Comparison of ENCODE assay signal across 13 cellular contexts in genomic region chr17:56785396-56785795, GRCh38. TPM values are rescaled to one million over a fixed set of nuclear protein-coding genes. Genes with fewer than 3 reads are reported as not detected.
DNase-seq lines count a peak whose midpoint lies in the region; ATAC-seq and TF ChIP-seq lines count a peak whose summit lies in the region.
"Had no signal": no experiment of that assay in that cellular context is flagged by ENCODE, and none has a peak within 500 bp of the region (broad histone marks: within the 10 kb centered on the region; RNA-seq: fewer than 3 reads in every experiment).

No MANE protein-coding gene starts in this region.

- H2AFZ ChIP-seq in GM23248 = no peak overlapping the region

- H3K9me3 ChIP-seq in GM23248 (ENCODE audit: low read depth) (no peaks in the 10 kb centered on the region), Caco-2 (no peaks in the 10 kb centered on the region)

- no peaks in the 10 kb centered on the region for H4K20me1 ChIP-seq in GM23248 (ENCODE audit: insufficient read depth)

- peaks cover 25% of the 10 kb centered on the region for H3K4me1 Mint-ChIP-seq in T-helper 1 cell treated with Interleukin-12 subunit alpha and Interleukin-12 subunit beta and Interleukin-4 antibody, amounts not matched to agents 30 μg/mL and 1 μg/mL, for 36 hours (ENCODE audit: low read depth)
- peaks cover 3% of the 10 kb centered on the region for H3K4me1 Mint-ChIP-seq in Caco-2 (ENCODE audit: low read depth, unreplicated experiment)

- H3K9me2 ChIP-seq in GM23248 (ENCODE audit: insufficient read depth) = no peaks in the 10 kb centered on the region

- H3K36me3 ChIP-seq in BJ (ENCODE audit: control insufficient read depth, insufficient read depth, low read length) = no peaks in the 10 kb centered on the region
- H3K36me3 ChIP-seq in GM23248 (ENCODE audit: low read depth) = no peaks in the 10 kb centered on the region
- no peaks in the 10 kb centered on the region for H3K36me3 ChIP-seq in Caco-2 (ENCODE audit: control insufficient read depth, insufficient read depth, low read length)

- H3K27ac ChIP-seq in GM23248 = no peak overlapping the region

- no peaks in the 10 kb centered on the region for H3K36me3 Mint-ChIP-seq in T-helper 1 cell treated with Interleukin-12 subunit alpha and Interleukin-12 subunit beta and Interleukin-4 antibody, amounts not matched to agents 30 μg/mL and 1 μg/mL, for 36 hours (ENCODE audit: low read depth)
- H3K36me3 Mint-ChIP-seq in Caco-2 (ENCODE audit: insufficient read depth, unreplicated experiment) = no peaks in the 10 kb centered on the region

- H3K27ac Mint-ChIP-seq in T-helper 1 cell treated with Interleukin-12 subunit alpha and Interleukin-12 subunit beta and Interleukin-4 antibody, amounts not matched to agents 30 μg/mL and 1 μg/mL, for 36 hours = peak overlapping the region; percentile 10
- H3K27ac Mint-ChIP-seq in Caco-2 (ENCODE audit: unreplicated experiment) = no peak overlapping the region

- H3K4me1 ChIP-seq in GM23248 (ENCODE audit: insufficient read depth) = peaks cover 13% of the 10 kb centered on the region
- H3K4me1 ChIP-seq in Caco-2 = peaks cover 7% of the 10 kb centered on the region; the same call in 1 of the 2 replicates

- no peak overlapping the region for H3K4me3 Mint-ChIP-seq in T-helper 1 cell treated with Interleukin-12 subunit alpha and Interleukin-12 subunit beta and Interleukin-4 antibody, amounts not matched to agents 30 μg/mL and 1 μg/mL, for 36 hours
- no peak overlapping the region for H3K4me3 Mint-ChIP-seq in Caco-2 (ENCODE audit: unreplicated experiment)

- no peak overlapping the region for H3K4me2 ChIP-seq in GM23248 (ENCODE audit: unreplicated experiment)

- DNase-seq in BJ (ENCODE audit: low read depth) (peak; percentile 14), GM23248 (peak; percentile 24), fibroblast of villous mesenchyme (ENCODE audit: low read depth) (peak; percentile 46), OCI-M1 (lab: John Stamatoyannopoulos, UW) (no peak), Caco-2 (no peak)
- DNase-seq: anterior cingulate cortex; COR-L47; posterior cingulate gyrus; stimulated activated CD4-positive, alpha-beta T cell treated with anti-CD3 and anti-CD28 coated beads, Interleukin-2, amount 100 ng/mL, for 24 hours had no signal

- ATAC-seq in GM21526 (IDR thresholded peaks at IDR 0.05; ENCODE audit: low FRiP score, unreplicated experiment) (no peak), HG03521 (IDR thresholded peaks at IDR 0.05; ENCODE audit: unreplicated experiment) (no peak)
- ATAC-seq: GM12878 had no signal

- in situ Hi-C loops in GM23248 (cut with MboI) = no loop called here

- H3F3A ChIP-seq in GM23248 (ENCODE audit: insufficient read depth) = peaks cover 9% of the 10 kb centered on the region; the same call in 1 of the 2 replicates

- intact Hi-C loops in Caco-2 (cut with micrococcal nuclease; ENCODE audit: unreplicated experiment) = no loop called here

- CTCF ChIA-PET in BJ (lab: Yijun Ruan, JAX) = interaction anchor here (0.8 to 1.5 kb wide), 3 partner anchors 8 to 193 kb away, joined by 3 to 6 read pairs (median 4); no protein-coding TSS in a partner anchor
- CTCF ChIA-PET in Caco-2 (lab: Charles Lee) = no interaction called here

- H3K9ac ChIP-seq in GM23248 = no peak overlapping the region

- H3K27me3 ChIP-seq in BJ (ENCODE audit: control insufficient read depth, insufficient read depth, low read length) (peaks cover 6% of the 10 kb centered on the region), GM23248 (replicated peaks; ENCODE audit: insufficient read depth) (no peaks in the 10 kb centered on the region), Caco-2 (replicated peaks; ENCODE audit: control insufficient read depth, insufficient read depth, low read length) (no peaks in the 10 kb centered on the region; the same call in 1 of the 2 replicates)

- no TSS peak for BruUV-seq in Caco-2 (replicated peaks; lab: Mats Ljungman, UMichigan)

- H3K9me3 Mint-ChIP-seq in T-helper 1 cell treated with Interleukin-12 subunit alpha and Interleukin-12 subunit beta and Interleukin-4 antibody, amounts not matched to agents 30 μg/mL and 1 μg/mL, for 36 hours = no peaks in the 10 kb centered on the region
- no peaks in the 10 kb centered on the region for H3K9me3 Mint-ChIP-seq in Caco-2 (ENCODE audit: unreplicated experiment)

- H3K4me3 ChIP-seq in BJ (ENCODE audit: low read depth, low read length) (no peak overlapping the region), GM23248 (no peak overlapping the region), fibroblast of villous mesenchyme (ENCODE audit: low read depth, low read length) (no peak overlapping the region), Caco-2 (ENCODE audit: low read depth, low read length) (no peak overlapping the region)
- H3K4me3 ChIP-seq: GM12878 had no signal

- H3K79me2 ChIP-seq in GM23248 (ENCODE audit: insufficient read depth) = no peaks in the 10 kb centered on the region

- peaks cover 6% of the 10 kb centered on the region for H3K27me3 Mint-ChIP-seq in T-helper 1 cell treated with Interleukin-12 subunit alpha and Interleukin-12 subunit beta and Interleukin-4 antibody, amounts not matched to agents 30 μg/mL and 1 μg/mL, for 36 hours (ENCODE audit: low read depth)
- peaks cover 17% of the 10 kb centered on the region for H3K27me3 Mint-ChIP-seq in Caco-2 (ENCODE audit: insufficient read depth, unreplicated experiment)

- TF ChIP-seq CTCF in BJ (IDR thresholded peaks at IDR 0.05; ENCODE audit: insufficient read depth, low read depth, low read length) (no peak), fibroblast of villous mesenchyme (IDR thresholded peaks at IDR 0.05; ENCODE audit: insufficient read depth, low read depth, low read length) (no peak), Caco-2 (IDR thresholded peaks at IDR 0.05; ENCODE audit: insufficient read depth in 1 of 2, low read depth in 1 of 2, low read length in 1 of 2, severe bottlenecking in 1 of 2, unreplicated experiment in 1 of 2) (no peak)

- POLR2A ChIA-PET in BJ (lab: Charles Lee) (no interaction called here), Caco-2 (lab: Charles Lee) (no interaction called here)

- 56 to 59% methylated on average over 5 of the region's 5 CpGs for WGBS in GM23248 (ENCODE audit: low coverage in 1 of 2, low lambda C conversion rate in 2 of 2, missing lambda C conversion rate in 2 of 2), 2 experiments

RNA-seq across cellular contexts. Expression of gene C17orf67, which starts 48.3 kb away (rescaled TPM):
- polyA plus RNA-seq in BJ (2011; rRNA removed) = 0.49 and 0.50 TPM in 2 replicates
- 0.10 and 0.52 TPM in 2 replicates for polyA minus RNA-seq in BJ (2011; rRNA and poly(A)+ RNA removed)
- total RNA-seq in GM23248 (2014; rRNA removed; shearing (Covaris generic)) = 1.3 TPM in 1 of 2 replicates, not detected in the other
- polyA plus RNA-seq in GM23248 (2016; fragmentation: Nextera tagmentation; extraction: Ambion mirVana) = 1.2 TPM in 2 replicates
- 0.64 and 0.86 TPM in 2 replicates for total RNA-seq in fibroblast of villous mesenchyme
- total RNA-seq in Caco-2 (2022) = 2.9 and 4.6 TPM in 2 replicates

RNA-seq across cellular contexts. Expression of gene DGKE, which starts 48.6 kb away (rescaled TPM):
- 1.9 and 2.1 TPM in 2 replicates for polyA plus RNA-seq in BJ (2011; rRNA removed)
- polyA minus RNA-seq in BJ (2011; rRNA and poly(A)+ RNA removed) = 1.5 and 1.6 TPM in 2 replicates
- total RNA-seq in GM23248 (2014; rRNA removed; shearing (Covaris generic)) = 1.9 and 4.8 TPM in 2 replicates
- 2.8 and 3.2 TPM in 2 replicates for polyA plus RNA-seq in GM23248 (2016; fragmentation: Nextera tagmentation; extraction: Ambion mirVana)
- 7.1 and 12.1 TPM in 2 replicates for total RNA-seq in fibroblast of villous mesenchyme
- total RNA-seq in Caco-2 (2022) = 15.5 and 17.6 TPM in 2 replicates

Comparison
In these comparisons a context has a peak if more than half of its experiments do, and no peak if none do; other contexts are left out.
1. DNase-seq: peak in BJ (single experiment), GM23248 (single experiment) and fibroblast of villous mesenchyme (single experiment); none in OCI-M1 (single experiment) and Caco-2 (0 of 2).